ENCODE assay signal across 21 cellular contexts in the genomic region with DNA sequence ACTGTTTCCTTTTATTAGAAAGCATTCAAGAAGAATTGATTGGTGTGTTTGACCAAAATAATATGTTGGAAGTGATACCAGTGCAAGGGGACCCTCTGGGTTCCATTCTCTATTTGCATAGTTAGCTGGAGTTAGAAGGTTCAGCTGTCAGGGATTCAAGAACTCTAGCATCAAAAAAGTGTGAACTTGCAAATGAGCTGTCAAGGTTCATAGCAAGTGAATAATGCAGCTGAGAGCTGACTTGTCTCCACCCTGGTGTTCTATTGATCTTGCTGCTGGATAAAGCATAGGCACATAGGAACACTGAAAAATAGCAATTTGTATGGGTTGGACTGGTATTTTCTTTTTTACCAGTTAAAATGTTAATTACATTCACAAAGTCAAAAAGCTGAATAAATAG.
DNase-seq lines count a peak whose midpoint lies in the region; ATAC-seq, FAIRE-seq and TF ChIP-seq lines count a peak whose summit lies in the region.
"Had no signal": no experiment of that assay in that cellular context is flagged by ENCODE, and none has a peak within 500 bp of the region (broad histone marks: within the 10 kb centered on the region; RNA-seq: fewer than 3 reads in every experiment).

No MANE protein-coding gene starts in this region.

- peaks cover 7% of the 10 kb centered on the region for H3K27me3 Mint-ChIP-seq in mesothelial cell of epicardium (ENCODE audit: low read depth)

- no peaks in the 10 kb centered on the region for H4K20me1 ChIP-seq in endothelial cell of umbilical vein (replicated peaks; ENCODE audit: control insufficient read depth, extremely low read depth, insufficient read depth, low read length)
- no peaks in the 10 kb centered on the region for H4K20me1 ChIP-seq in osteoblast (ENCODE audit: insufficient read depth, low read length)
- H4K20me1 ChIP-seq in smooth muscle cell (ENCODE audit: low read depth) = no peaks in the 10 kb centered on the region

- H3K27ac Mint-ChIP-seq in mesothelial cell of epicardium = no peak overlapping the region
- H3K27ac Mint-ChIP-seq: activated CD8-positive, alpha-beta T cell treated with anti-CD3 and anti-CD28 coated beads, Interleukin-2, amount 10 ng/mL, durations not matched to agents 7 days and 5 days; activated T-helper 1 cell treated with anti-CD3 and anti-CD28 coated beads, Interleukin-12 subunit alpha, Interleukin-12 subunit beta, Interleukin-2, Interleukin-4 antibody, amounts not matched to agents 30 ng/mL and 10 ng/mL and 1 ng/mL, durations not matched to agents 14 hours and 24 hours and 36 hours; naive thymus-derived CD4-positive, alpha-beta T cell had no signal

- H3K4me1 Mint-ChIP-seq in mesothelial cell of epicardium = peaks cover 24% of the 10 kb centered on the region

- H3K4me2 ChIP-seq in endothelial cell of umbilical vein (ENCODE audit: insufficient read depth, low read length) = peak overlapping the region; percentile 76
- H3K4me2 ChIP-seq in osteoblast (ENCODE audit: insufficient read depth, low read length) = no peak overlapping the region
- H3K4me2 ChIP-seq in smooth muscle cell = no peak overlapping the region

- no peak for TF ChIP-seq CTCF in endothelial cell of umbilical vein (IDR thresholded peaks at IDR 0.05; ENCODE audit: extremely low read depth in 1 of 2, insufficient read depth in 1 of 2, low read depth in 1 of 2, low read length in 2 of 2)
- no peak for TF ChIP-seq CTCF in osteoblast (IDR thresholded peaks at IDR 0.05; ENCODE audit: extremely low read depth, low read depth, low read length)
- no peak for TF ChIP-seq CTCF in mesothelial cell of epicardium (IDR thresholded peaks at IDR 0.05; ENCODE audit: unreplicated experiment)
- TF ChIP-seq CTCF in smooth muscle cell (IDR thresholded peaks at IDR 0.05; ENCODE audit: borderline replicate concordance, insufficient read depth, poor library complexity, severe bottlenecking) = no peak

- H2AFZ ChIP-seq in endothelial cell of umbilical vein (ENCODE audit: low read depth, low read length) (no peak overlapping the region), osteoblast (ENCODE audit: low read length) (no peak overlapping the region), smooth muscle cell (ENCODE audit: low read depth) (no peak overlapping the region)

- H3K4me3 ChIP-seq in endothelial cell of umbilical vein (replicated peaks in 1 of 3; ENCODE audit: insufficient read depth in 1 of 3, low read depth in 1 of 3, low read length in 3 of 3) (no peak overlapping the region), osteoblast (ENCODE audit: insufficient read depth, low read length) (no peak overlapping the region), smooth muscle cell (no peak overlapping the region)

- CTCF ChIA-PET in endothelial cell of umbilical vein (lab: Charles Lee) = interaction anchor here (1.0 to 2.4 kb wide), 3 partner anchors 10 to 283 kb away, joined by 3 to 20 read pairs (median 5); no protein-coding TSS in a partner anchor

- no peaks in the 10 kb centered on the region for H3K9me1 ChIP-seq in endothelial cell of umbilical vein (replicated peaks; ENCODE audit: control insufficient read depth, extremely low read depth, insufficient read depth, low read length)

- peak; percentile 35 for ATAC-seq in HG02884 (IDR thresholded peaks at IDR 0.05; ENCODE audit: unreplicated experiment)
- no peak for ATAC-seq in HG03442 (IDR thresholded peaks at IDR 0.05; ENCODE audit: unreplicated experiment)
- ATAC-seq: activated CD8-positive, alpha-beta T cell treated with anti-CD3 and anti-CD28 coated beads, Interleukin-2, amount 10 ng/mL, durations not matched to agents 7 days and 5 days; naive thymus-derived CD4-positive, alpha-beta T cell; Panc1 had no signal

- no TSS peak for BruUV-seq in endothelial cell of umbilical vein (replicated peaks; lab: Mats Ljungman, UMichigan)

- H3K4me1 ChIP-seq in endothelial cell of umbilical vein (ENCODE audit: control insufficient read depth, extremely low read depth, insufficient read depth, low read length) (peaks cover 28% of the 10 kb centered on the region), osteoblast (ENCODE audit: insufficient read depth, low read length) (peaks cover 41% of the 10 kb centered on the region), smooth muscle cell (ENCODE audit: low read depth) (peaks cover 3% of the 10 kb centered on the region)
- H3K4me1 ChIP-seq: uterus had no signal

- no peaks in the 10 kb centered on the region for H3K36me3 Mint-ChIP-seq in mesothelial cell of epicardium
- H3K36me3 Mint-ChIP-seq: naive thymus-derived CD4-positive, alpha-beta T cell had no signal

- no peaks in the 10 kb centered on the region for H3K79me2 ChIP-seq in endothelial cell of umbilical vein (ENCODE audit: control insufficient read depth, insufficient read depth, low read length)
- peaks cover 10% of the 10 kb centered on the region for H3K79me2 ChIP-seq in osteoblast (ENCODE audit: insufficient read depth, low read length)
- H3K79me2 ChIP-seq in smooth muscle cell (ENCODE audit: low read depth) = no peaks in the 10 kb centered on the region

- TF ChIP-seq POLR2A in endothelial cell of umbilical vein (IDR thresholded peaks at IDR 0.05; ENCODE audit: low read depth, low read length) = no peak

- H3K9ac ChIP-seq in endothelial cell of umbilical vein (replicated peaks; ENCODE audit: extremely low read depth, insufficient read depth, low read length) = no peak overlapping the region
- no peak overlapping the region for H3K9ac ChIP-seq in smooth muscle cell (ENCODE audit: low read depth)

- H3K27me3 ChIP-seq in endothelial cell of umbilical vein (ENCODE audit: control insufficient read depth in 2 of 2, insufficient read depth in 2 of 2, low read length in 2 of 2) = no peaks in the 10 kb centered on the region
- H3K27me3 ChIP-seq in osteoblast (ENCODE audit: insufficient read depth, low read length) = no peaks in the 10 kb centered on the region
- peaks cover 1% of the 10 kb centered on the region for H3K27me3 ChIP-seq in smooth muscle cell (ENCODE audit: low read depth)
- H3K27me3 ChIP-seq: uterus had no signal

- no peaks in the 10 kb centered on the region for H3F3A ChIP-seq in smooth muscle cell (ENCODE audit: low read depth)

- POLR2A ChIA-PET in endothelial cell of umbilical vein (lab: Charles Lee) = no interaction called here

- no peak overlapping the region for H3K4me3 Mint-ChIP-seq in mesothelial cell of epicardium
- H3K4me3 Mint-ChIP-seq: activated CD8-positive, alpha-beta T cell treated with anti-CD3 and anti-CD28 coated beads, Interleukin-2, amount 10 ng/mL, durations not matched to agents 7 days and 5 days; activated T-helper 1 cell treated with anti-CD3 and anti-CD28 coated beads, Interleukin-12 subunit alpha, Interleukin-12 subunit beta, Interleukin-2, Interleukin-4 antibody, amounts not matched to agents 30 ng/mL and 10 ng/mL and 1 ng/mL, durations not matched to agents 14 hours and 24 hours and 36 hours; naive thymus-derived CD4-positive, alpha-beta T cell had no signal

- H3K36me3 ChIP-seq in endothelial cell of umbilical vein (ENCODE audit: control insufficient read depth in 2 of 2, extremely low read depth in 1 of 2, insufficient read depth in 2 of 2, low read length in 2 of 2) = no peaks in the 10 kb centered on the region
- H3K36me3 ChIP-seq in osteoblast (ENCODE audit: insufficient read depth, low read length) = no peaks in the 10 kb centered on the region
- H3K36me3 ChIP-seq in smooth muscle cell (ENCODE audit: low read depth) = no peaks in the 10 kb centered on the region
- H3K36me3 ChIP-seq: uterus had no signal

- peak; percentile 72 for FAIRE-seq in GM18507 (lab: Jason Lieb, UNC)
- no peak for FAIRE-seq in endothelial cell of umbilical vein (lab: Jason Lieb, UNC)
- FAIRE-seq: D721Med had no signal

- no peak overlapping the region for H3K27ac ChIP-seq in endothelial cell of umbilical vein (ENCODE audit: insufficient read depth, low read depth, low read length)
- peak overlapping the region; percentile 84 for H3K27ac ChIP-seq in osteoblast (ENCODE audit: low read depth, low read length)
- no peak overlapping the region for H3K27ac ChIP-seq in smooth muscle cell (ENCODE audit: low read depth)
- H3K27ac ChIP-seq: VCaP had no signal

- H3K9me3 ChIP-seq in endothelial cell of umbilical vein (replicated peaks; ENCODE audit: control insufficient read depth, insufficient read depth, low read length) = no peaks in the 10 kb centered on the region
- no peaks in the 10 kb centered on the region for H3K9me3 ChIP-seq in osteoblast (ENCODE audit: low read depth, low read length)
- H3K9me3 ChIP-seq in smooth muscle cell (replicated peaks; ENCODE audit: low read depth) = no peaks in the 10 kb centered on the region
- H3K9me3 ChIP-seq: uterus had no signal

- intact Hi-C loops in endothelial cell of umbilical vein (cut with micrococcal nuclease) = loop anchor here (1.0 to 2.0 kb wide), 2 partner anchors 10 to 34 kb away; no protein-coding TSS in a partner anchor

- H3K9me3 Mint-ChIP-seq in mesothelial cell of epicardium = no peaks in the 10 kb centered on the region
- H3K9me3 Mint-ChIP-seq: activated T-helper 1 cell treated with anti-CD3 and anti-CD28 coated beads, Interleukin-12 subunit alpha, Interleukin-12 subunit beta, Interleukin-2, Interleukin-4 antibody, amounts not matched to agents 30 ng/mL and 10 ng/mL and 1 ng/mL, durations not matched to agents 14 hours and 24 hours and 36 hours had no signal

- dilution Hi-C loops in endothelial cell of umbilical vein (cut with MboI; ENCODE audit: extremely low pct_ligation_motif_present, low sequenced_read_pairs) = no loop called here

- DNase-seq in GM18507 (ENCODE audit: extremely low spot score, insufficient read length, low read depth) = no peak
- peak; percentile 28 for DNase-seq in endothelial cell of umbilical vein (ENCODE audit: low read depth, low spot score)
- peak; percentile 88 for DNase-seq in osteoblast (ENCODE audit: insufficient read length, low spot score, missing footprints)
- DNase-seq in mesothelial cell of epicardium (ENCODE audit: low spot score in 2 of 2, unreplicated experiment in 2 of 2) = no peak
- no peak for DNase-seq in stimulated activated CD4-positive, alpha-beta T cell treated with anti-CD3 and anti-CD28 coated beads, Interleukin-12 subunit alpha, Interleukin-12 subunit beta, amount 100 ng/mL, for 4 hours
- no peak for DNase-seq in smooth muscle cell (lab: John Stamatoyannopoulos, UW; ENCODE audit: unreplicated experiment)
- DNase-seq: activated CD8-positive, alpha-beta T cell treated with anti-CD3 and anti-CD28 coated beads, Interleukin-2, amount 10 ng/mL, durations not matched to agents 7 days and 5 days; erythroblast; H7; kidney glomerular epithelial cell; naive thymus-derived CD4-positive, alpha-beta T cell; NCI-H1105; NCI-H446 treated with DMSO at 0.1 percent for 48 hours; right cardiac atrium had no signal

TF ChIP-seq in endothelial cell of umbilical vein, 7 proteins besides CTCF, POLR2A, EP300 and RAD21 (continues in another document):
- TF ChIP-seq MYC (IDR thresholded peaks at IDR 0.05; ENCODE audit: low read depth, low read length) = no peak
- no peak for TF ChIP-seq EZH2 (IDR thresholded peaks at IDR 0.05; ENCODE audit: borderline replicate concordance, low read depth, low read length, severe bottlenecking)
- no peak for TF ChIP-seq GATA2 (IDR thresholded peaks at IDR 0.05; ENCODE audit: insufficient read depth, insufficient read length, low read depth, low read length)
- no peak for TF ChIP-seq POLR2AphosphoS5 (IDR thresholded peaks at IDR 0.05; ENCODE audit: insufficient read depth, low read depth, low read length)
- no peak for TF ChIP-seq FOS (IDR thresholded peaks at IDR 0.05; ENCODE audit: borderline replicate concordance, insufficient read depth, low read length)

Comparison
In these comparisons a context has a peak if more than half of its experiments do, and no peak if none do; other contexts are left out.
1. DNase-seq: peak in endothelial cell of umbilical vein (single experiment) and osteoblast (single experiment); none in GM18507 (single experiment), mesothelial cell of epicardium (0 of 2), stimulated activated CD4-positive, alpha-beta T cell treated with anti-CD3 and anti-CD28 coated beads, Interleukin-12 subunit alpha, Interleukin-12 subunit beta, amount 100 ng/mL, for 4 hours (single experiment) and smooth muscle cell (single experiment).